Comparison of ENCODE assay signal across 1 cellular context in genomic region chr17:69327060-69327831, GRCh38.
TF ChIP-seq lines count a peak whose summit lies in the region.

A gene with protein sequence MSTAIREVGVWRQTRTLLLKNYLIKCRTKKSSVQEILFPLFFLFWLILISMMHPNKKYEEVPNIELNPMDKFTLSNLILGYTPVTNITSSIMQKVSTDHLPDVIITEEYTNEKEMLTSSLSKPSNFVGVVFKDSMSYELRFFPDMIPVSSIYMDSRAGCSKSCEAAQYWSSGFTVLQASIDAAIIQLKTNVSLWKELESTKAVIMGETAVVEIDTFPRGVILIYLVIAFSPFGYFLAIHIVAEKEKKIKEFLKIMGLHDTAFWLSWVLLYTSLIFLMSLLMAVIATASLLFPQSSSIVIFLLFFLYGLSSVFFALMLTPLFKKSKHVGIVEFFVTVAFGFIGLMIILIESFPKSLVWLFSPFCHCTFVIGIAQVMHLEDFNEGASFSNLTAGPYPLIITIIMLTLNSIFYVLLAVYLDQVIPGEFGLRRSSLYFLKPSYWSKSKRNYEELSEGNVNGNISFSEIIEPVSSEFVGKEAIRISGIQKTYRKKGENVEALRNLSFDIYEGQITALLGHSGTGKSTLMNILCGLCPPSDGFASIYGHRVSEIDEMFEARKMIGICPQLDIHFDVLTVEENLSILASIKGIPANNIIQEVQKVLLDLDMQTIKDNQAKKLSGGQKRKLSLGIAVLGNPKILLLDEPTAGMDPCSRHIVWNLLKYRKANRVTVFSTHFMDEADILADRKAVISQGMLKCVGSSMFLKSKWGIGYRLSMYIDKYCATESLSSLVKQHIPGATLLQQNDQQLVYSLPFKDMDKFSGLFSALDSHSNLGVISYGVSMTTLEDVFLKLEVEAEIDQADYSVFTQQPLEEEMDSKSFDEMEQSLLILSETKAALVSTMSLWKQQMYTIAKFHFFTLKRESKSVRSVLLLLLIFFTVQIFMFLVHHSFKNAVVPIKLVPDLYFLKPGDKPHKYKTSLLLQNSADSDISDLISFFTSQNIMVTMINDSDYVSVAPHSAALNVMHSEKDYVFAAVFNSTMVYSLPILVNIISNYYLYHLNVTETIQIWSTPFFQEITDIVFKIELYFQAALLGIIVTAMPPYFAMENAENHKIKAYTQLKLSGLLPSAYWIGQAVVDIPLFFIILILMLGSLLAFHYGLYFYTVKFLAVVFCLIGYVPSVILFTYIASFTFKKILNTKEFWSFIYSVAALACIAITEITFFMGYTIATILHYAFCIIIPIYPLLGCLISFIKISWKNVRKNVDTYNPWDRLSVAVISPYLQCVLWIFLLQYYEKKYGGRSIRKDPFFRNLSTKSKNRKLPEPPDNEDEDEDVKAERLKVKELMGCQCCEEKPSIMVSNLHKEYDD (N-terminal part only) (minus strand): TSS chr17:69327133. CDS start chr17:69314415, 12,718 bp downstream.

TF ChIP-seq in K562, 482 proteins besides CTCF, POLR2A, EP300 and RAD21 (continued from another document and continues in another):
- TF ChIP-seq, protein P1, sequence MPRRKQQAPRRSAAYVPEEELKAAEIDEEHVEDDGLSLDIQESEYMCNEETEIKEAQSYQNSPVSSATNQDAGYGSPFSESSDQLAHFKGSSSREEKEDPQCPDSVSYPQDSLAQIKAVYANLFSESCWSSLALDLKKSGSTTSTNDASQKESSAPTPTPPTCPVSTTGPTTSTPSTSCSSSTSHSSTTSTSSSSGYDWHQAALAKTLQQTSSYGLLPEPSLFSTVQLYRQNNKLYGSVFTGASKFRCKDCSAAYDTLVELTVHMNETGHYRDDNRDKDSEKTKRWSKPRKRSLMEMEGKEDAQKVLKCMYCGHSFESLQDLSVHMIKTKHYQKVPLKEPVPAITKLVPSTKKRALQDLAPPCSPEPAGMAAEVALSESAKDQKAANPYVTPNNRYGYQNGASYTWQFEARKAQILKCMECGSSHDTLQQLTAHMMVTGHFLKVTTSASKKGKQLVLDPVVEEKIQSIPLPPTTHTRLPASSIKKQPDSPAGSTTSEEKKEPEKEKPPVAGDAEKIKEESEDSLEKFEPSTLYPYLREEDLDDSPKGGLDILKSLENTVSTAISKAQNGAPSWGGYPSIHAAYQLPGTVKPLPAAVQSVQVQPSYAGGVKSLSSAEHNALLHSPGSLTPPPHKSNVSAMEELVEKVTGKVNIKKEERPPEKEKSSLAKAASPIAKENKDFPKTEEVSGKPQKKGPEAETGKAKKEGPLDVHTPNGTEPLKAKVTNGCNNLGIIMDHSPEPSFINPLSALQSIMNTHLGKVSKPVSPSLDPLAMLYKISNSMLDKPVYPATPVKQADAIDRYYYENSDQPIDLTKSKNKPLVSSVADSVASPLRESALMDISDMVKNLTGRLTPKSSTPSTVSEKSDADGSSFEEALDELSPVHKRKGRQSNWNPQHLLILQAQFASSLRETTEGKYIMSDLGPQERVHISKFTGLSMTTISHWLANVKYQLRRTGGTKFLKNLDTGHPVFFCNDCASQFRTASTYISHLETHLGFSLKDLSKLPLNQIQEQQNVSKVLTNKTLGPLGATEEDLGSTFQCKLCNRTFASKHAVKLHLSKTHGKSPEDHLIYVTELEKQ (CRISPR knock-in tag; IDR thresholded peaks at IDR 0.05): no peak
- TF ChIP-seq MNT (conservative IDR thresholded peaks at IDR 0.05): peak in 1 of 2 experiments; percentile 27; a peak in 1 of 4 replicates
- TF ChIP-seq TEAD4 (IDR thresholded peaks at IDR 0.05; ENCODE audit: low read length): no peak
- no peak for TF ChIP-seq TEAD4 (CRISPR knock-in tag; IDR thresholded peaks at IDR 0.05; ENCODE audit: borderline replicate concordance)
- no peak for TF ChIP-seq SMAD1 (IDR thresholded peaks at IDR 0.05; ENCODE audit: low read depth, low read length, partially characterized antibody)
- TF ChIP-seq PML (IDR thresholded peaks at IDR 0.05; ENCODE audit: low read length): no peak
- TF ChIP-seq KDM1A (IDR thresholded peaks at IDR 0.05): no peak
- no peak for TF ChIP-seq PCBP2 (IDR thresholded peaks at IDR 0.05; ENCODE audit: low read depth, low read length, poor library complexity, severe bottlenecking)
- no peak for TF ChIP-seq HLTF (IDR thresholded peaks at IDR 0.05)
- no peak for TF ChIP-seq PURB (CRISPR knock-in tag; IDR thresholded peaks at IDR 0.05; ENCODE audit: low read depth)
- no peak for TF ChIP-seq RAD51 (IDR thresholded peaks at IDR 0.05; ENCODE audit: borderline replicate concordance, low read depth)
- TF ChIP-seq ESRRB (CRISPR knock-in tag; IDR thresholded peaks at IDR 0.05; ENCODE audit: borderline replicate concordance): no peak
- no peak for TF ChIP-seq ZNF174 (CRISPR knock-in tag; IDR thresholded peaks at IDR 0.05)
- TF ChIP-seq, protein P2, sequence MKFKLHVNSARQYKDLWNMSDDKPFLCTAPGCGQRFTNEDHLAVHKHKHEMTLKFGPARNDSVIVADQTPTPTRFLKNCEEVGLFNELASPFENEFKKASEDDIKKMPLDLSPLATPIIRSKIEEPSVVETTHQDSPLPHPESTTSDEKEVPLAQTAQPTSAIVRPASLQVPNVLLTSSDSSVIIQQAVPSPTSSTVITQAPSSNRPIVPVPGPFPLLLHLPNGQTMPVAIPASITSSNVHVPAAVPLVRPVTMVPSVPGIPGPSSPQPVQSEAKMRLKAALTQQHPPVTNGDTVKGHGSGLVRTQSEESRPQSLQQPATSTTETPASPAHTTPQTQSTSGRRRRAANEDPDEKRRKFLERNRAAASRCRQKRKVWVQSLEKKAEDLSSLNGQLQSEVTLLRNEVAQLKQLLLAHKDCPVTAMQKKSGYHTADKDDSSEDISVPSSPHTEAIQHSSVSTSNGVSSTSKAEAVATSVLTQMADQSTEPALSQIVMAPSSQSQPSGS (CRISPR knock-in tag; IDR thresholded peaks at IDR 0.05): no peak
- TF ChIP-seq CHD7 (IDR thresholded peaks at IDR 0.05; ENCODE audit: low read depth, low read length): no peak
- TF ChIP-seq SMAD4 (CRISPR knock-in tag; conservative IDR thresholded peaks at IDR 0.05): peak; percentile 53; the same call in 1 of the 2 replicates
- TF ChIP-seq, protein P3, sequence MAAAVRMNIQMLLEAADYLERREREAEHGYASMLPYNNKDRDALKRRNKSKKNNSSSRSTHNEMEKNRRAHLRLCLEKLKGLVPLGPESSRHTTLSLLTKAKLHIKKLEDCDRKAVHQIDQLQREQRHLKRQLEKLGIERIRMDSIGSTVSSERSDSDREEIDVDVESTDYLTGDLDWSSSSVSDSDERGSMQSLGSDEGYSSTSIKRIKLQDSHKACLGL (CRISPR knock-in tag; IDR thresholded peaks at IDR 0.05; ENCODE audit: borderline replicate concordance, poor library complexity, severe bottlenecking): no peak
- TF ChIP-seq, protein P4, sequence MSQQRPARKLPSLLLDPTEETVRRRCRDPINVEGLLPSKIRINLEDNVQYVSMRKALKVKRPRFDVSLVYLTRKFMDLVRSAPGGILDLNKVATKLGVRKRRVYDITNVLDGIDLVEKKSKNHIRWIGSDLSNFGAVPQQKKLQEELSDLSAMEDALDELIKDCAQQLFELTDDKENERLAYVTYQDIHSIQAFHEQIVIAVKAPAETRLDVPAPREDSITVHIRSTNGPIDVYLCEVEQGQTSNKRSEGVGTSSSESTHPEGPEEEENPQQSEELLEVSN (IDR thresholded peaks at IDR 0.05; ENCODE audit: borderline replicate concordance in 1 of 2, extremely low read depth in 1 of 2, insufficient read depth in 1 of 2, insufficient read length in 1 of 2, low read depth in 1 of 2, low read length in 1 of 2, poor library complexity in 1 of 2, severe bottlenecking in 1 of 2): peak; percentile 66 to 68
- TF ChIP-seq HNRNPH1 (optimal IDR thresholded peaks at IDR 0.05; ENCODE audit: low read depth, low read length): no peak
- no peak for TF ChIP-seq ZNF408 (CRISPR knock-in tag; IDR thresholded peaks at IDR 0.05; ENCODE audit: low read depth)
- no peak for TF ChIP-seq RBM39 (optimal IDR thresholded peaks at IDR 0.05; ENCODE audit: low read depth, low read length)
- no peak for TF ChIP-seq DLX4 (CRISPR knock-in tag; IDR thresholded peaks at IDR 0.05)
- TF ChIP-seq ZNF12 (CRISPR knock-in tag; IDR thresholded peaks at IDR 0.05): no peak
- TF ChIP-seq, protein P5, sequence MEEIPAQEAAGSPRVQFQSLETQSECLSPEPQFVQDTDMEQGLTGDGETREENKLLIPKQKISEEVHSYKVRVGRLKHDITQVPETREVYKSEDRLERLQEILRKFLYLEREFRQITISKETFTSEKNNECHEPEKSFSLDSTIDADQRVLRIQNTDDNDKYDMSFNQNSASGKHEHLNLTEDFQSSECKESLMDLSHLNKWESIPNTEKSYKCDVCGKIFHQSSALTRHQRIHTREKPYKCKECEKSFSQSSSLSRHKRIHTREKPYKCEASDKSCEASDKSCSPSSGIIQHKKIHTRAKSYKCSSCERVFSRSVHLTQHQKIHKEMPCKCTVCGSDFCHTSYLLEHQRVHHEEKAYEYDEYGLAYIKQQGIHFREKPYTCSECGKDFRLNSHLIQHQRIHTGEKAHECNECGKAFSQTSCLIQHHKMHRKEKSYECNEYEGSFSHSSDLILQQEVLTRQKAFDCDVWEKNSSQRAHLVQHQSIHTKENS (CRISPR knock-in tag; IDR thresholded peaks at IDR 0.05): no peak
- TF ChIP-seq HDAC2 (IDR thresholded peaks at IDR 0.05): no peak
- TF ChIP-seq ZEB2 (IDR thresholded peaks at IDR 0.05): no peak
- peak; percentile 48 for TF ChIP-seq TBP (optimal IDR thresholded peaks at IDR 0.05; ENCODE audit: low read depth, low read length)
